Comparison of ENCODE assay signal across 15 cellular contexts in the genomic region with DNA sequence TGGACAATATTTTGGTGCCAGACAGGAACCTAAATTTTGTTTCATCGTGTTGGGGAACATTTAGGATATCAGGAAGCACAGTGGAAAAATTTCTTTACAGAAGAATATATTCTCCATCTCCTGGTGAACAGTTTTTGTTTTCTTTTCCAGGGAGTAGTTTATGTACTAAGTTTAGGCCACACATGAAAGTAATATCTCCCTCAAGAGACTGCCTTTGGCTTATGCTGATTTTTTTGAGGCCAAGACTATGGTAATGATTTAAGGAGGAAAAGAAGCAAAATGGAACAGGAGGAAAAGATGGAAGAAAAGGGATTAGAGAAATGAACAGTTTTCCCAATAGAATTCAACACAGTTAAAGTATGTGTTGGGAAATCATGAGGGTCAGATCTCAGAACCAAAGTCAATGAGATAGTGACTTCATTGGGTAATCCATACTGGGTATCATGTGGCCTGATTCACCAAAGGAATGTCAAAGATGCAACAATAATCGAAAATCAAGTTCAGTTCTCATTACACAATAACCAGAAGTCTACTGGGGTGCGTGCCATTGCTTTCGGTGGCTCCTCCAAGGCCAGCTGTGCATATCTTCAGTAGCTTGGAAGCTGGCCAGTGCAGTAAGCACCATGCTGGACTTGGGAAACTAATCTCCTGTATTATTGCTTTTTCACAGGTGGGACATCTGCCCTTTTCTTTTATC.
DNase-seq lines count a peak whose midpoint lies in the region; ATAC-seq and TF ChIP-seq lines count a peak whose summit lies in the region.
"Had no signal": no experiment of that assay in that cellular context is flagged by ENCODE, and none has a peak within 500 bp of the region (broad histone marks: within the 10 kb centered on the region; RNA-seq: fewer than 3 reads in every experiment).

No MANE protein-coding gene starts in this region.

- H3K4me1 Mint-ChIP-seq in nephron: peaks cover 40% of the 10 kb centered on the region
- no peaks in the 10 kb centered on the region for H3K4me1 Mint-ChIP-seq in stimulated activated naive B cell treated with anti-CD40 and anti-IgM and Interleukin-4, amounts not matched to agents 10 μg/mL and 1 μg/mL and 100 μg/mL, for 72 hours
- no peaks in the 10 kb centered on the region for H3K4me1 Mint-ChIP-seq in T-helper 17 cell
- H3K4me1 Mint-ChIP-seq: activated CD8-positive, alpha-beta memory T cell treated with anti-CD3 and anti-CD28 coated beads, Interleukin-2, amount 10 ng/mL, durations not matched to agents 7 days and 5 days; H9; memory B cell had no signal

- H3K4me3 Mint-ChIP-seq in nephron (peak overlapping the region in 1 of 3 experiments; percentile 1), T-helper 17 cell (no peak overlapping the region)
- no peak overlapping the region for H3K4me3 Mint-ChIP-seq in stimulated activated naive B cell treated with anti-CD40 and anti-IgM and Interleukin-4, amounts not matched to agents 10 μg/mL and 1 μg/mL and 100 μg/mL, for 72 hours
- H3K4me3 Mint-ChIP-seq: activated CD8-positive, alpha-beta memory T cell treated with anti-CD3 and anti-CD28 coated beads, Interleukin-2, amount 10 ng/mL, durations not matched to agents 7 days and 5 days; brain; H9; memory B cell; T-helper 1 cell treated with Interleukin-12 subunit alpha and Interleukin-12 subunit beta and Interleukin-4 antibody, amounts not matched to agents 30 μg/mL and 1 μg/mL, for 36 hours had no signal

- peaks cover 3% of the 10 kb centered on the region for H3K36me3 Mint-ChIP-seq in nephron (ENCODE audit: low read depth)
- no peaks in the 10 kb centered on the region for H3K36me3 Mint-ChIP-seq in stimulated activated naive B cell treated with anti-CD40 and anti-IgM and Interleukin-4, amounts not matched to agents 10 μg/mL and 1 μg/mL and 100 μg/mL, for 72 hours
- no peaks in the 10 kb centered on the region for H3K36me3 Mint-ChIP-seq in T-helper 17 cell (ENCODE audit: low read depth)
- H3K36me3 Mint-ChIP-seq: activated CD8-positive, alpha-beta memory T cell treated with anti-CD3 and anti-CD28 coated beads, Interleukin-2, amount 10 ng/mL, durations not matched to agents 7 days and 5 days; brain; memory B cell had no signal

- TF ChIP-seq CTCF in fibroblast of lung (conservative IDR thresholded peaks at IDR 0.05 in 1 of 2, IDR thresholded peaks at IDR 0.05 in 1 of 2; ENCODE audit: low read depth in 1 of 2, low read length in 2 of 2) (no peak), nephron (IDR thresholded peaks at IDR 0.05; ENCODE audit: unreplicated experiment in 3 of 3) (no peak)

- H3K4me3 ChIP-seq in ACC112 (ENCODE audit: low read depth, low read length): peak overlapping the region; percentile 17; the same call in 1 of the 2 replicates
- H3K4me3 ChIP-seq in fibroblast of lung (replicated peaks in 1 of 4; ENCODE audit: control extremely low read depth in 1 of 4, insufficient read depth in 1 of 4, low read depth in 3 of 4, low read length in 4 of 4): no peak overlapping the region

- ATAC-seq in stimulated activated naive B cell treated with anti-CD40 and anti-IgM and Interleukin-4, amounts not matched to agents 10 μg/mL and 1 μg/mL and 100 μg/mL, for 72 hours (replicated peaks): no peak
- ATAC-seq in GM18498 (IDR thresholded peaks at IDR 0.05; ENCODE audit: unreplicated experiment) (no peak), T-helper 17 cell (no peak)
- ATAC-seq: activated CD8-positive, alpha-beta memory T cell treated with anti-CD3 and anti-CD28 coated beads, Interleukin-2, amount 10 ng/mL, durations not matched to agents 7 days and 5 days had no signal

- no peaks in the 10 kb centered on the region for H3K79me2 ChIP-seq in ACC112 (ENCODE audit: control insufficient read depth, insufficient read depth, low read length, unreplicated experiment)
- H3K79me2 ChIP-seq in fibroblast of lung (ENCODE audit: control insufficient read depth, insufficient read depth, low read length): no peaks in the 10 kb centered on the region

- H3K27ac ChIP-seq in ACC112 (ENCODE audit: low read depth, low read length) (peak overlapping the region; percentile 62), fibroblast of lung (ENCODE audit: insufficient read depth, low read length) (no peak overlapping the region)

- H3K9me3 Mint-ChIP-seq in nephron: peaks cover 3% of the 10 kb centered on the region
- H3K9me3 Mint-ChIP-seq in stimulated activated naive B cell treated with anti-CD40 and anti-IgM and Interleukin-4, amounts not matched to agents 10 μg/mL and 1 μg/mL and 100 μg/mL, for 72 hours: peaks cover 0 to 6% of the 10 kb centered on the region in 2 donors
- H3K9me3 Mint-ChIP-seq: T-helper 1 cell treated with Interleukin-12 subunit alpha and Interleukin-12 subunit beta and Interleukin-4 antibody, amounts not matched to agents 30 μg/mL and 1 μg/mL, for 36 hours had no signal

- H3K9ac ChIP-seq in fibroblast of lung (ENCODE audit: insufficient read depth, low read length): no peak overlapping the region

- peak; percentile 19 to 69 for DNase-seq in NCI-H524 (lab: John Stamatoyannopoulos, UW)
- DNase-seq in fibroblast of lung (ENCODE audit: low read depth in 2 of 2): peak; percentile 52 to 60
- DNase-seq in NCI-H1417 (lab: John Stamatoyannopoulos, UW): no peak
- DNase-seq in stimulated activated naive B cell treated with anti-CD40 and anti-IgM and Interleukin-4, amounts not matched to agents 10 μg/mL and 1 μg/mL and 100 μg/mL, for 72 hours: no peak
- DNase-seq in T-helper 17 cell: no peak
- DNase-seq: activated CD8-positive, alpha-beta memory T cell treated with anti-CD3 and anti-CD28 coated beads, Interleukin-2, amount 10 ng/mL, durations not matched to agents 7 days and 5 days; activated effector memory CD4-positive, alpha-beta T cell treated with anti-CD3 and anti-CD28 coated beads, Interleukin-2, amount 50 U/mL, for 16 hours; H9; RPMI8226 had no signal

- no peaks in the 10 kb centered on the region for H3K27me3 Mint-ChIP-seq in nephron (ENCODE audit: low read depth)
- no peaks in the 10 kb centered on the region for H3K27me3 Mint-ChIP-seq in stimulated activated naive B cell treated with anti-CD40 and anti-IgM and Interleukin-4, amounts not matched to agents 10 μg/mL and 1 μg/mL and 100 μg/mL, for 72 hours
- H3K27me3 Mint-ChIP-seq in T-helper 17 cell: peaks cover 6% of the 10 kb centered on the region
- H3K27me3 Mint-ChIP-seq: brain, memory B cell had no signal

- no peaks in the 10 kb centered on the region for H4K20me1 ChIP-seq in fibroblast of lung (ENCODE audit: control insufficient read depth, extremely low read depth, insufficient read depth, low read length)

- H3K27me3 ChIP-seq in ACC112 (ENCODE audit: insufficient read depth, low read length): no peaks in the 10 kb centered on the region
- no peaks in the 10 kb centered on the region for H3K27me3 ChIP-seq in fibroblast of lung (ENCODE audit: control insufficient read depth, insufficient read depth, low read length)

- no peak overlapping the region for H3K4me2 ChIP-seq in fibroblast of lung (ENCODE audit: extremely low read depth, insufficient read depth, low read length)

- H3K4me1 ChIP-seq in ACC112 (ENCODE audit: control insufficient read depth, insufficient read depth, low read length, unreplicated experiment): peaks cover 21% of the 10 kb centered on the region
- no peaks in the 10 kb centered on the region for H3K4me1 ChIP-seq in fibroblast of lung (ENCODE audit: control insufficient read depth, extremely low read depth, insufficient read depth, low read length)

- H2AFZ ChIP-seq in ACC112 (ENCODE audit: low read length, unreplicated experiment) (no peak overlapping the region), fibroblast of lung (ENCODE audit: low read length) (no peak overlapping the region)

- H3K9me3 ChIP-seq in fibroblast of lung (ENCODE audit: control insufficient read depth, insufficient read depth, low read depth, low read length) (no peaks in the 10 kb centered on the region), T-helper 17 cell (ENCODE audit: control insufficient read depth, low read length, poor library complexity, severe bottlenecking) (no peaks in the 10 kb centered on the region)

- H3K36me3 ChIP-seq in ACC112 (ENCODE audit: insufficient read depth, low read length) (no peaks in the 10 kb centered on the region), fibroblast of lung (ENCODE audit: control insufficient read depth, insufficient read depth, low read length) (no peaks in the 10 kb centered on the region)

- H3K27ac Mint-ChIP-seq in nephron (peak overlapping the region; percentile 66 to 82 (median 68)), T-helper 17 cell (no peak overlapping the region)
- H3K27ac Mint-ChIP-seq in stimulated activated naive B cell treated with anti-CD40 and anti-IgM and Interleukin-4, amounts not matched to agents 10 μg/mL and 1 μg/mL and 100 μg/mL, for 72 hours: no peak overlapping the region
- H3K27ac Mint-ChIP-seq: activated CD8-positive, alpha-beta memory T cell treated with anti-CD3 and anti-CD28 coated beads, Interleukin-2, amount 10 ng/mL, durations not matched to agents 7 days and 5 days; H9; memory B cell; T-helper 1 cell treated with Interleukin-12 subunit alpha and Interleukin-12 subunit beta and Interleukin-4 antibody, amounts not matched to agents 30 μg/mL and 1 μg/mL, for 36 hours had no signal

Comparison
In these comparisons a context has a peak if more than half of its experiments do, and no peak if none do; other contexts are left out.
1. DNase-seq: peak in NCI-H524 (2 of 2) and fibroblast of lung (2 of 2); none in NCI-H1417 (0 of 3), stimulated activated naive B cell treated with anti-CD40 and anti-IgM and Interleukin-4, amounts not matched to agents 10 μg/mL and 1 μg/mL and 100 μg/mL, for 72 hours (single experiment) and T-helper 17 cell (0 of 3).
2. H3K27ac Mint-ChIP-seq: peak in nephron (3 of 3); none in stimulated activated naive B cell treated with anti-CD40 and anti-IgM and Interleukin-4, amounts not matched to agents 10 μg/mL and 1 μg/mL and 100 μg/mL, for 72 hours (single experiment) and T-helper 17 cell (single experiment).